ENCODE assay signal across 16 cellular contexts in the genomic region with DNA sequence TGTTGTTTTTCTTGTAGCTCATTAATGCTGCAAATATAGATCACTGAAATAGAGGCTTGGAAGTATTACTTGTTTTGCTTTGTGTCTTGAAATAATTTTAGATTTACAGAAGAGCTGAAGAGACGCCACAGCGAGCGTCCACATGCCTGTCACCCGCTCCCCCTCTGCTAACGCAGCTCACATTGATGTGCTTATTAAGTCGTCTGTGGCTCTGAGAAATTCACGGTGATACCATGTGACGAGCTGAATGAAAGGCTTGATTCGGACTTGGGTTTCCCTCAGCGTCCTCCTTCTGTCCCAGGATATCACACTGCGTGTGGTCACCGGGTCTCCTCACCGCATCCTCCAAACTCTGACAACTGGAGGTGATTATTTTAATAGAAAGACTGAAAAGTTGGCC.
DNase-seq lines count a peak whose midpoint lies in the region; ATAC-seq and TF ChIP-seq lines count a peak whose summit lies in the region.
"Had no signal": no experiment of that assay in that cellular context is flagged by ENCODE, and none has a peak within 500 bp of the region (broad histone marks: within the 10 kb centered on the region; RNA-seq: fewer than 3 reads in every experiment).

No MANE protein-coding gene starts in this region.

- H4K8ac ChIP-seq in neuronal stem cell (ENCODE audit: low read depth, low read length) = no peak overlapping the region

- in situ Hi-C loops in SK-MEL-5 (cut with HindIII; ENCODE audit: low pct_unique_long_range_greater_than_20kb, low sequenced_read_pairs) = no loop called here

- no peak overlapping the region for H2AFZ ChIP-seq in neuronal stem cell (ENCODE audit: low read length)
- H2AFZ ChIP-seq: GM23338 had no signal

- no peak overlapping the region for H3K23ac ChIP-seq in neuronal stem cell (ENCODE audit: low read depth, low read length, poor library complexity)

- no peak overlapping the region for H3K14ac ChIP-seq in neuronal stem cell (ENCODE audit: low read length)

- no peak overlapping the region for H2BK15ac ChIP-seq in neuronal stem cell (ENCODE audit: low read length)

- peaks cover 0 to 7% of the 10 kb centered on the region in 2 donors for H3K4me1 ChIP-seq in neuronal stem cell (ENCODE audit: control insufficient read depth in 2 of 2, insufficient read depth in 1 of 2, low read depth in 1 of 2, low read length in 2 of 2)
- H3K4me1 ChIP-seq: BE2C, Caco-2 had no signal

- H2BK120ac ChIP-seq in neuronal stem cell (ENCODE audit: low read depth, low read length) = no peak overlapping the region

- no peak overlapping the region for H4K91ac ChIP-seq in neuronal stem cell (ENCODE audit: low read depth, low read length, poor library complexity)

- no peak overlapping the region for H3K4me2 ChIP-seq in neuronal stem cell (ENCODE audit: insufficient read depth, low read length, poor library complexity, severe bottlenecking)
- H3K4me2 ChIP-seq: GM23338 had no signal

- no peak overlapping the region for H3K4ac ChIP-seq in neuronal stem cell (ENCODE audit: low read length)

- no peak overlapping the region for H3K18ac ChIP-seq in neuronal stem cell (ENCODE audit: low read length)

- H3K9me3 ChIP-seq in neuronal stem cell (replicated peaks in 1 of 2; ENCODE audit: control insufficient read depth in 2 of 2, insufficient read depth in 1 of 2, low read depth in 1 of 2, low read length in 2 of 2) = no peaks in the 10 kb centered on the region
- H3K9me3 ChIP-seq: BE2C, Caco-2 had no signal

- no peak overlapping the region for H2BK12ac ChIP-seq in neuronal stem cell (ENCODE audit: low read length)

- DNase-seq in SK-MEL-5 (ENCODE audit: low read depth, low spot score) (peak; percentile 5), epidermal melanocyte (ENCODE audit: insufficient read length, low spot score) (peak; percentile 41), neuronal stem cell (ENCODE audit: low spot score) (no peak), omental fat pad (ENCODE audit: low spot score) (no peak), globus pallidus (ENCODE audit: low spot score) (no peak)
- no peak for DNase-seq in effector CD8-positive, alpha-beta T cell (lab: John Stamatoyannopoulos, UW)
- DNase-seq: ACHN; BE2C; Caco-2; CD4-positive, alpha-beta T cell; H7; HFFc6; IMR-90 had no signal

- H3K27me3 ChIP-seq in neuronal stem cell (ENCODE audit: control insufficient read depth in 3 of 3, insufficient read depth in 3 of 3, low read depth in 1 of 3, low read length in 3 of 3) = peaks cover 0 to 9% (median 0%) of the 10 kb centered on the region in 3 experiments
- H3K27me3 ChIP-seq: BE2C had no signal

- no peak overlapping the region for H3K4me3 ChIP-seq in neuronal stem cell (ENCODE audit: low read length in 2 of 2)
- H3K4me3 ChIP-seq: GM23338 had no signal

- ATAC-seq in omental fat pad (ENCODE audit: low FRiP score) = no peak
- ATAC-seq: GM23338, HCT116 had no signal

- no CpG with 5 or more reads among the region's 13 CpGs for WGBS in neuronal stem cell (ENCODE audit: extremely low coverage in 2 of 2, insufficient read length in 2 of 2, insufficient replicate concordance in 1 of 2), 2 donors

- no peaks in the 10 kb centered on the region for H3K79me1 ChIP-seq in neuronal stem cell (ENCODE audit: low read depth, low read length)

- no peak overlapping the region for H3K27ac ChIP-seq in neuronal stem cell (replicated peaks; ENCODE audit: low read length)
- H3K27ac ChIP-seq: C4-2B had no signal

- no peak overlapping the region for H3K9ac ChIP-seq in neuronal stem cell (ENCODE audit: low read depth, low read length, poor library complexity)

- TF ChIP-seq CTCF in omental fat pad (IDR thresholded peaks at IDR 0.05) = no peak

- peak overlapping the region; percentile 67 for H2AK5ac ChIP-seq in neuronal stem cell (ENCODE audit: low read depth, low read length)

- H2BK5ac ChIP-seq in neuronal stem cell (ENCODE audit: low read length) = no peak overlapping the region

- no peaks in the 10 kb centered on the region for H3K36me3 ChIP-seq in neuronal stem cell (replicated peaks in 1 of 2; ENCODE audit: control insufficient read depth in 2 of 2, insufficient read depth in 2 of 2, low read length in 2 of 2)
- H3K36me3 ChIP-seq: BE2C had no signal

Comparison
In these comparisons a context has a peak if more than half of its experiments do, and no peak if none do; other contexts are left out.
1. DNase-seq: peak in SK-MEL-5 (single experiment) and epidermal melanocyte (single experiment); none in neuronal stem cell (single experiment), effector CD8-positive, alpha-beta T cell (single experiment), omental fat pad (single experiment) and globus pallidus (single experiment).